In the genomic region with DNA sequence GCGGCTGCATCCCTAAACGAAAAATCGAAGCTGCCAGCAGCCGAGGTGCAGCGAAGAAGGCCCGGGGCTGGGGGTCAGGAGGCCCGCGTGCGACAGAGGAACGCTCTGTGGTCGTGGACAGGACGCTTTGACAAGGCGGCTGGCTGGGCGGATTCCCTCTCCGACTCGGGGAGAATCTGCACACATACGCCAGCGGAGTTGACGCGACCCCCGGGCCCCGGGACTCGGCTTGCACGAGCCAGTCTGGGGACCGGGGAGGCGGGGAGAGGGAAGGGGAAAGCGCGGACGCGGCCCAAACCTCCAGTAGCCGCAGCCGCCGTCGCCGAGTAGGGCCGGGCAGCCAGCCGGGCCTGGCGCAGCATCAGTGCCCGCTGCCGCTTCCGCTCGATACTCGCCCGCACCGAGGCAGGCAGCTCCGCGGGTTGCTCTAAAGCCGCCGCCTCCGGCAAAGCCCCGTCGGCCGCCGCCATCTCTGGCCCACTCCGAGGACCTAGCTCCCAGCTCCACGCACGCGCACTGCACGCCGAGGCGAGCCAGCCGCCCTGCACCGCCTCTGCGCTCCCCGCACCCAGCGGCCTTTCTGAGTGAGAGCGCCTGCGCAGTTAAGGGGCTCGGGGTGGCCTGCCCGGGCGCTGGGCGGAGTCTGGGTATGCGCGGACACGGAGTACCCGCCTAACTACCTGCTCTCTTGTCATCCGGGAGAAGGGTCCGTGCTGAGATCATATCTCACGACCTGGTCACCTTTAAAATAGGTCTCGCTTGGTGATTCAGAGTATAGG, we compare ENCODE assay signal across 1 cellular context.
TF ChIP-seq lines count a peak whose summit lies in the region.

A gene (minus strand): TSS at position 518 of the 779 bp plus-strand sequence. CDS start 48 bp downstream, at position 470.

TF ChIP-seq in HepG2, 621 proteins besides CTCF, POLR2A, EP300 and RAD21 (continued from another document and continues in another):
- TF ChIP-seq, protein P1, sequence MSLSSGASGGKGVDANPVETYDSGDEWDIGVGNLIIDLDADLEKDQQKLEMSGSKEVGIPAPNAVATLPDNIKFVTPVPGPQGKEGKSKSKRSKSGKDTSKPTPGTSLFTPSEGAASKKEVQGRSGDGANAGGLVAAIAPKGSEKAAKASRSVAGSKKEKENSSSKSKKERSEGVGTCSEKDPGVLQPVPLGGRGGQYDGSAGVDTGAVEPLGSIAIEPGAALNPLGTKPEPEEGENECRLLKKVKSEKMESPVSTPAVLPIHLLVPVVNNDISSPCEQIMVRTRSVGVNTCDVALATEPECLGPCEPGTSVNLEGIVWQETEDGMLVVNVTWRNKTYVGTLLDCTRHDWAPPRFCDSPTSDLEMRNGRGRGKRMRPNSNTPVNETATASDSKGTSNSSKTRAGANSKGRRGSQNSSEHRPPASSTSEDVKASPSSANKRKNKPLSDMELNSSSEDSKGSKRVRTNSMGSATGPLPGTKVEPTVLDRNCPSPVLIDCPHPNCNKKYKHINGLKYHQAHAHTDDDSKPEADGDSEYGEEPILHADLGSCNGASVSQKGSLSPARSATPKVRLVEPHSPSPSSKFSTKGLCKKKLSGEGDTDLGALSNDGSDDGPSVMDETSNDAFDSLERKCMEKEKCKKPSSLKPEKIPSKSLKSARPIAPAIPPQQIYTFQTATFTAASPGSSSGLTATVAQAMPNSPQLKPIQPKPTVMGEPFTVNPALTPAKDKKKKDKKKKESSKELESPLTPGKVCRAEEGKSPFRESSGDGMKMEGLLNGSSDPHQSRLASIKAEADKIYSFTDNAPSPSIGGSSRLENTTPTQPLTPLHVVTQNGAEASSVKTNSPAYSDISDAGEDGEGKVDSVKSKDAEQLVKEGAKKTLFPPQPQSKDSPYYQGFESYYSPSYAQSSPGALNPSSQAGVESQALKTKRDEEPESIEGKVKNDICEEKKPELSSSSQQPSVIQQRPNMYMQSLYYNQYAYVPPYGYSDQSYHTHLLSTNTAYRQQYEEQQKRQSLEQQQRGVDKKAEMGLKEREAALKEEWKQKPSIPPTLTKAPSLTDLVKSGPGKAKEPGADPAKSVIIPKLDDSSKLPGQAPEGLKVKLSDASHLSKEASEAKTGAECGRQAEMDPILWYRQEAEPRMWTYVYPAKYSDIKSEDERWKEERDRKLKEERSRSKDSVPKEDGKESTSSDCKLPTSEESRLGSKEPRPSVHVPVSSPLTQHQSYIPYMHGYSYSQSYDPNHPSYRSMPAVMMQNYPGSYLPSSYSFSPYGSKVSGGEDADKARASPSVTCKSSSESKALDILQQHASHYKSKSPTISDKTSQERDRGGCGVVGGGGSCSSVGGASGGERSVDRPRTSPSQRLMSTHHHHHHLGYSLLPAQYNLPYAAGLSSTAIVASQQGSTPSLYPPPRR (CRISPR knock-in tag; IDR thresholded peaks at IDR 0.05; ENCODE audit: borderline replicate concordance) = 0 out of 2 replicates have a peak, but pooled peaks have one; percentile 60
- TF ChIP-seq SP140L (CRISPR knock-in tag; IDR thresholded peaks at IDR 0.05; ENCODE audit: borderline replicate concordance) = 0 out of 2 replicates have a peak, but pooled peaks have one; percentile 57
- TF ChIP-seq ESRRA (CRISPR knock-in tag; IDR thresholded peaks at IDR 0.05; ENCODE audit: low read depth) = 0 out of 2 replicates have a peak, but pooled peaks have one; percentile 23
- TF ChIP-seq ZIK1 (CRISPR knock-in tag; IDR thresholded peaks at IDR 0.05; ENCODE audit: borderline replicate concordance, low read depth) = 0 out of 2 replicates have a peak, but pooled peaks have one; percentile 43
- no peak for TF ChIP-seq MYNN (CRISPR knock-in tag; IDR thresholded peaks at IDR 0.05; ENCODE audit: low read depth)
- TF ChIP-seq FOXJ3 (CRISPR knock-in tag; IDR thresholded peaks at IDR 0.05; ENCODE audit: borderline replicate concordance) = no peak
- no peak for TF ChIP-seq ADNP (CRISPR knock-in tag; IDR thresholded peaks at IDR 0.05)
- no peak for TF ChIP-seq AHR (CRISPR knock-in tag; IDR thresholded peaks at IDR 0.05)
- peak; percentile 93 for TF ChIP-seq ZNF335 (CRISPR knock-in tag; IDR thresholded peaks at IDR 0.05)
- TF ChIP-seq SOX5 (CRISPR knock-in tag; IDR thresholded peaks at IDR 0.05; ENCODE audit: borderline replicate concordance) = no peak
- no peak for TF ChIP-seq ZNF644 (CRISPR knock-in tag; IDR thresholded peaks at IDR 0.05; ENCODE audit: low read depth)
- peak; percentile 30; the same call in 1 of the 2 replicates for TF ChIP-seq FOXK1 (CRISPR knock-in tag; IDR thresholded peaks at IDR 0.05; ENCODE audit: borderline replicate concordance, low read depth)
- no peak; the same call in 1 of the 2 replicates for TF ChIP-seq HOXA9 (CRISPR knock-in tag; IDR thresholded peaks at IDR 0.05; ENCODE audit: borderline replicate concordance)
- TF ChIP-seq CBX2 (IDR thresholded peaks at IDR 0.05; ENCODE audit: low read depth, low read length) = no peak
- TF ChIP-seq CBX2 (CRISPR knock-in tag; IDR thresholded peaks at IDR 0.05; ENCODE audit: low read depth) = no peak
- TF ChIP-seq, protein P2, sequence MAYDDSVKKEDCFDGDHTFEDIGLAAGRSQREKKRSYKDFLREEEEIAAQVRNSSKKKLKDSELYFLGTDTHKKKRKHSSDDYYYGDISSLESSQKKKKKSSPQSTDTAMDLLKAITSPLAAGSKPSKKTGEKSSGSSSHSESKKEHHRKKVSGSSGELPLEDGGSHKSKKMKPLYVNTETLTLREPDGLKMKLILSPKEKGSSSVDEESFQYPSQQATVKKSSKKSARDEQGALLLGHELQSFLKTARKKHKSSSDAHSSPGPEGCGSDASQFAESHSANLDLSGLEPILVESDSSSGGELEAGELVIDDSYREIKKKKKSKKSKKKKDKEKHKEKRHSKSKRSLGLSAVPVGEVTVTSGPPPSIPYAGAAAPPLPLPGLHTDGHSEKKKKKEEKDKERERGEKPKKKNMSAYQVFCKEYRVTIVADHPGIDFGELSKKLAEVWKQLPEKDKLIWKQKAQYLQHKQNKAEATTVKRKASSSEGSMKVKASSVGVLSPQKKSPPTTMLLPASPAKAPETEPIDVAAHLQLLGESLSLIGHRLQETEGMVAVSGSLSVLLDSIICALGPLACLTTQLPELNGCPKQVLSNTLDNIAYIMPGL (CRISPR knock-in tag; IDR thresholded peaks at IDR 0.05; ENCODE audit: borderline replicate concordance in 1 of 2, low read depth in 1 of 2) = peak; percentile 75 to 91; a peak in 3 of 4 replicates
- TF ChIP-seq AKAP8 (CRISPR knock-in tag; IDR thresholded peaks at IDR 0.05) = peak; percentile 84; the same call in 1 of the 2 replicates
- TF ChIP-seq, protein P3, sequence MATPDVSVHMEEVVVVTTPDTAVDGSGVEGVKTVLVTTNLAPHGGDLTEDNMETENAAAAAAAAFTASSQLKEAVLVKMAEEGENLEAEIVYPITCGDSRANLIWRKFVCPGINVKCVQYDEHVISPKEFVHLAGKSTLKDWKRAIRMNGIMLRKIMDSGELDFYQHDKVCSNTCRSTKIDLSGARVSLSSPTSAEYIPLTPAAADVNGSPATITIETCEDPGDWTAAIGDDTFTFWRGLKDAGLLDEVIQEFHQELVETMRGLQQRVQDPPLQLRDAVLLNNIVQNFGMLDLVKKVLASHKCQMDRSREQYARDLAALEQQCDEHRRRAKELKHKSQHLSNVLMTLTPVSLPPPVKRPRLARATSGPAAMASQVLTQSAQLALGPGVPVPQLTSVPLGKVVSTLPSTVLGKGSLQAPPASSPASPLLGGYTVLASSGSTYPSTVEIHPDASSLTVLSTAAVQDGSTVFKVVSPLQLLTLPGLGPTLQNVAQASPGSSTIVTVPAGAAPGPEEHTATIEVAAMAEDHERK (CRISPR knock-in tag; IDR thresholded peaks at IDR 0.05; ENCODE audit: low read depth) = no peak
- TF ChIP-seq EEA1 (CRISPR knock-in tag; IDR thresholded peaks at IDR 0.05; ENCODE audit: borderline replicate concordance) = peak; percentile 87; the same call in 1 of the 2 replicates
- TF ChIP-seq, protein P4, sequence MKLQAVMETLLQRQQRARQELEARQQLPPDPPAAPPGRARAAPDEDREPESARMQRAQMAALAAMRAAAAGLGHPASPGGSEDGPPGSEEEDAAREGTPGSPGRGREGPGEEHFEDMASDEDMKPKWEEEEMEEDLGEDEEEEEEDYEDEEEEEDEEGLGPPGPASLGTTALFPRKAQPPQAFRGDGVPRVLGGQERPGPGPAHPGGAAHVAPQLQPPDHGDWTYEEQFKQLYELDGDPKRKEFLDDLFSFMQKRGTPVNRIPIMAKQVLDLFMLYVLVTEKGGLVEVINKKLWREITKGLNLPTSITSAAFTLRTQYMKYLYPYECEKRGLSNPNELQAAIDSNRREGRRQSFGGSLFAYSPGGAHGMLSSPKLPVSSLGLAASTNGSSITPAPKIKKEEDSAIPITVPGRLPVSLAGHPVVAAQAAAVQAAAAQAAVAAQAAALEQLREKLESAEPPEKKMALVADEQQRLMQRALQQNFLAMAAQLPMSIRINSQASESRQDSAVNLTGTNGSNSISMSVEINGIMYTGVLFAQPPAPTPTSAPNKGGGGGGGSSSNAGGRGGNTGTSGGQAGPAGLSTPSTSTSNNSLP (IDR thresholded peaks at IDR 0.05; ENCODE audit: low read depth, low read length) = no peak
- TF ChIP-seq, protein P5, sequence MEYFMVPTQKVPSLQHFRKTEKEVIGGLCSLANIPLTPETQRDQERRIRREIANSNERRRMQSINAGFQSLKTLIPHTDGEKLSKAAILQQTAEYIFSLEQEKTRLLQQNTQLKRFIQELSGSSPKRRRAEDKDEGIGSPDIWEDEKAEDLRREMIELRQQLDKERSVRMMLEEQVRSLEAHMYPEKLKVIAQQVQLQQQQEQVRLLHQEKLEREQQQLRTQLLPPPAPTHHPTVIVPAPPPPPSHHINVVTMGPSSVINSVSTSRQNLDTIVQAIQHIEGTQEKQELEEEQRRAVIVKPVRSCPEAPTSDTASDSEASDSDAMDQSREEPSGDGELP (IDR thresholded peaks at IDR 0.05; ENCODE audit: borderline replicate concordance, low read depth) = no peak
- no peak for TF ChIP-seq ZNF790 (CRISPR knock-in tag; IDR thresholded peaks at IDR 0.05; ENCODE audit: borderline replicate concordance)
- 0 out of 2 replicates have a peak, but pooled peaks have one; percentile 48 for TF ChIP-seq ZFYVE20 (CRISPR knock-in tag; IDR thresholded peaks at IDR 0.05; ENCODE audit: borderline replicate concordance, low read depth)
- no peak for TF ChIP-seq SIX1 (CRISPR knock-in tag; IDR thresholded peaks at IDR 0.05; ENCODE audit: borderline replicate concordance)
- TF ChIP-seq, protein P6, sequence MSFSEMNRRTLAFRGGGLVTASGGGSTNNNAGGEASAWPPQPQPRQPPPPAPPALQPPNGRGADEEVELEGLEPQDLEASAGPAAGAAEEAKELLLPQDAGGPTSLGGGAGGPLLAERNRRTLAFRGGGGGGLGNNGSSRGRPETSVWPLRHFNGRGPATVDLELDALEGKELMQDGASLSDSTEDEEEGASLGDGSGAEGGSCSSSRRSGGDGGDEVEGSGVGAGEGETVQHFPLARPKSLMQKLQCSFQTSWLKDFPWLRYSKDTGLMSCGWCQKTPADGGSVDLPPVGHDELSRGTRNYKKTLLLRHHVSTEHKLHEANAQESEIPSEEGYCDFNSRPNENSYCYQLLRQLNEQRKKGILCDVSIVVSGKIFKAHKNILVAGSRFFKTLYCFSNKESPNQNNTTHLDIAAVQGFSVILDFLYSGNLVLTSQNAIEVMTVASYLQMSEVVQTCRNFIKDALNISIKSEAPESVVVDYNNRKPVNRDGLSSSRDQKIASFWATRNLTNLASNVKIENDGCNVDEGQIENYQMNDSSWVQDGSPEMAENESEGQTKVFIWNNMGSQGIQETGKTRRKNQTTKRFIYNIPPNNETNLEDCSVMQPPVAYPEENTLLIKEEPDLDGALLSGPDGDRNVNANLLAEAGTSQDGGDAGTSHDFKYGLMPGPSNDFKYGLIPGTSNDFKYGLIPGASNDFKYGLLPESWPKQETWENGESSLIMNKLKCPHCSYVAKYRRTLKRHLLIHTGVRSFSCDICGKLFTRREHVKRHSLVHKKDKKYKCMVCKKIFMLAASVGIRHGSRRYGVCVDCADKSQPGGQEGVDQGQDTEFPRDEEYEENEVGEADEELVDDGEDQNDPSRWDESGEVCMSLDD (CRISPR knock-in tag; IDR thresholded peaks at IDR 0.05; ENCODE audit: borderline replicate concordance) = no peak
- no peak for TF ChIP-seq ZMYM3 (CRISPR knock-in tag; IDR thresholded peaks at IDR 0.05)
- TF ChIP-seq, protein P7, sequence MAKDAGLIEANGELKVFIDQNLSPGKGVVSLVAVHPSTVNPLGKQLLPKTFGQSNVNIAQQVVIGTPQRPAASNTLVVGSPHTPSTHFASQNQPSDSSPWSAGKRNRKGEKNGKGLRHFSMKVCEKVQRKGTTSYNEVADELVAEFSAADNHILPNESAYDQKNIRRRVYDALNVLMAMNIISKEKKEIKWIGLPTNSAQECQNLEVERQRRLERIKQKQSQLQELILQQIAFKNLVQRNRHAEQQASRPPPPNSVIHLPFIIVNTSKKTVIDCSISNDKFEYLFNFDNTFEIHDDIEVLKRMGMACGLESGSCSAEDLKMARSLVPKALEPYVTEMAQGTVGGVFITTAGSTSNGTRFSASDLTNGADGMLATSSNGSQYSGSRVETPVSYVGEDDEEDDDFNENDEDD (CRISPR knock-in tag; IDR thresholded peaks at IDR 0.05; ENCODE audit: borderline replicate concordance) = no peak
- no peak for TF ChIP-seq ZNF20 (CRISPR knock-in tag; IDR thresholded peaks at IDR 0.05)
- TF ChIP-seq, protein P8, sequence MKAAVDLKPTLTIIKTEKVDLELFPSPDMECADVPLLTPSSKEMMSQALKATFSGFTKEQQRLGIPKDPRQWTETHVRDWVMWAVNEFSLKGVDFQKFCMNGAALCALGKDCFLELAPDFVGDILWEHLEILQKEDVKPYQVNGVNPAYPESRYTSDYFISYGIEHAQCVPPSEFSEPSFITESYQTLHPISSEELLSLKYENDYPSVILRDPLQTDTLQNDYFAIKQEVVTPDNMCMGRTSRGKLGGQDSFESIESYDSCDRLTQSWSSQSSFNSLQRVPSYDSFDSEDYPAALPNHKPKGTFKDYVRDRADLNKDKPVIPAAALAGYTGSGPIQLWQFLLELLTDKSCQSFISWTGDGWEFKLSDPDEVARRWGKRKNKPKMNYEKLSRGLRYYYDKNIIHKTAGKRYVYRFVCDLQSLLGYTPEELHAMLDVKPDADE (CRISPR knock-in tag; IDR thresholded peaks at IDR 0.05) = 0 out of 2 replicates have a peak, but pooled peaks have one; percentile 30
- TF ChIP-seq, protein P9, sequence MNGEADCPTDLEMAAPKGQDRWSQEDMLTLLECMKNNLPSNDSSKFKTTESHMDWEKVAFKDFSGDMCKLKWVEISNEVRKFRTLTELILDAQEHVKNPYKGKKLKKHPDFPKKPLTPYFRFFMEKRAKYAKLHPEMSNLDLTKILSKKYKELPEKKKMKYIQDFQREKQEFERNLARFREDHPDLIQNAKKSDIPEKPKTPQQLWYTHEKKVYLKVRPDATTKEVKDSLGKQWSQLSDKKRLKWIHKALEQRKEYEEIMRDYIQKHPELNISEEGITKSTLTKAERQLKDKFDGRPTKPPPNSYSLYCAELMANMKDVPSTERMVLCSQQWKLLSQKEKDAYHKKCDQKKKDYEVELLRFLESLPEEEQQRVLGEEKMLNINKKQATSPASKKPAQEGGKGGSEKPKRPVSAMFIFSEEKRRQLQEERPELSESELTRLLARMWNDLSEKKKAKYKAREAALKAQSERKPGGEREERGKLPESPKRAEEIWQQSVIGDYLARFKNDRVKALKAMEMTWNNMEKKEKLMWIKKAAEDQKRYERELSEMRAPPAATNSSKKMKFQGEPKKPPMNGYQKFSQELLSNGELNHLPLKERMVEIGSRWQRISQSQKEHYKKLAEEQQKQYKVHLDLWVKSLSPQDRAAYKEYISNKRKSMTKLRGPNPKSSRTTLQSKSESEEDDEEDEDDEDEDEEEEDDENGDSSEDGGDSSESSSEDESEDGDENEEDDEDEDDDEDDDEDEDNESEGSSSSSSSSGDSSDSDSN (CRISPR knock-in tag; IDR thresholded peaks at IDR 0.05) = peak; percentile 96
- TF ChIP-seq, protein P10, sequence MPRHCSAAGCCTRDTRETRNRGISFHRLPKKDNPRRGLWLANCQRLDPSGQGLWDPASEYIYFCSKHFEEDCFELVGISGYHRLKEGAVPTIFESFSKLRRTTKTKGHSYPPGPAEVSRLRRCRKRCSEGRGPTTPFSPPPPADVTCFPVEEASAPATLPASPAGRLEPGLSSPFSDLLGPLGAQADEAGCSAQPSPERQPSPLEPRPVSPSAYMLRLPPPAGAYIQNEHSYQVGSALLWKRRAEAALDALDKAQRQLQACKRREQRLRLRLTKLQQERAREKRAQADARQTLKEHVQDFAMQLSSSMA (CRISPR knock-in tag; IDR thresholded peaks at IDR 0.05) = peak; percentile 16; the same call in 1 of the 2 replicates
- no peak for TF ChIP-seq ZNF207 (IDR thresholded peaks at IDR 0.05; ENCODE audit: borderline replicate concordance)
